ENCODE assay signal across 10 cellular contexts in the genomic region with DNA sequence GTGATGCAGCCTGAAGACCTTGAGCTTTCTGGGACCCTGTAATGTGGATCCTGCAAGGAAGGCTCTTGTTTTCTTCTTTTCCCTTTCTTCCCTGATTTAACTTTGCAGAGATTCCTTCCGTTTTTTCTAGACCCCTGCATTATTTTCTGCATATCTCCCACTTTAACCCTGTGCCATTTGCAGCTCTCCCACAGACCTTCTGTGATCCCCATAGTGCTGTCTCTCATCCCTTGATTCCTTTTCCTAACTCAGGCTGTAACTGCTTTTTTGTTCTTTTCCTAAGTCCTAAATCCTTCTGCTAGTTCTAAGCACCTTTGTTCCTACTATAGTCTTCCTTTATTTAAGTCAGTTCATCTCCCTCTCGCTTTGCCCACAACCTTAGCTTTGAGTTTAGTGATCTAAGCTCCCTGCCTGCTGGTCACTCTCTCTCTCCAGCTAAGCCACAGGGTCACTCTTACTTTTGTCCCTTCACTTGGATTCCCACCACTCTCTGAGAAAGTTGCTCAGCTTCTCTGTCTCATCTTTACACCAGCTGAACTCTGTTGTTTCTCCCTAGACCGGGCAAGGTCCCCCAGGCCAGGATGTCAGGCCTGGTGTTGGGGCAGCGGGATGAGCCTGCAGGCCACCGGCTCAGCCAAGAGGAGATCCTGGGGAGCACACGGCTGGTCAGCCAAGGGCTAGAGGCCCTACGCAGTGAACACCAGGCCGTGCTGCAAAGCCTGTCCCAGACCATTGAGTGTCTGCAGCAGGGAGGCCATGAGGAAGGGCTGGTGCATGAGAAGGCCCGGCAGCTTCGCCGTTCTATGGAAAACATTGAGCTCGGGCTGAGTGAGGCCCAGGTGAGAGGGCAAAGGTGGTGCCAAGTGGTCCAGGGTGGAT. TPM values are rescaled to one million over a fixed set of nuclear protein-coding genes. Genes with fewer than 3 reads are reported as not detected.
DNase-seq lines count a peak whose midpoint lies in the region; ATAC-seq and TF ChIP-seq lines count a peak whose summit lies in the region.
"Had no signal": no experiment of that assay in that cellular context is flagged by ENCODE, and none has a peak within 500 bp of the region (broad histone marks: within the 10 kb centered on the region; RNA-seq: fewer than 3 reads in every experiment).

No MANE protein-coding gene starts in this region.

- no peak overlapping the region for H2AFZ ChIP-seq in ACC112 (ENCODE audit: low read length, unreplicated experiment)
- no peak overlapping the region for H2AFZ ChIP-seq in IMR-90 (replicated peaks; ENCODE audit: low read length, poor library complexity)

- no peak for TF ChIP-seq POLR2A in IMR-90 (IDR thresholded peaks at IDR 0.05; ENCODE audit: low read depth, low read length)

- peaks cover 15% of the 10 kb centered on the region for H3K79me2 ChIP-seq in ACC112 (ENCODE audit: control insufficient read depth, insufficient read depth, low read length, unreplicated experiment)

- peaks cover 40% of the 10 kb centered on the region for H3K4me1 Mint-ChIP-seq in chondrocyte (ENCODE audit: low read depth)
- peaks cover 25 to 28% of the 10 kb centered on the region in 2 donors for H3K4me1 Mint-ChIP-seq in natural killer cell treated with Interleukin-12 subunit alpha and Interleukin-12 subunit beta and Interleukin-15 and Interleukin-18, amount 100 ng/mL, for 72 hours (ENCODE audit: low read depth in 2 of 2)

- peak overlapping the region; percentile 94 for H2AK9ac ChIP-seq in IMR-90 (replicated peaks; ENCODE audit: low read depth, low read length, poor library complexity)

- H3K14ac ChIP-seq in IMR-90 (replicated peaks; ENCODE audit: low read depth, low read length) = no peak overlapping the region

- H3K4ac ChIP-seq in IMR-90 (ENCODE audit: low read depth, low read length) = peak overlapping the region; percentile 96; the same call in 1 of the 2 replicates

- CTCF ChIA-PET in IMR-90 (lab: Yijun Ruan, JAX) = no interaction called here

- H4K8ac ChIP-seq in IMR-90 (ENCODE audit: low read depth in 2 of 2, low read length in 2 of 2) = no peak overlapping the region; a peak in 2 of 4 replicates

- no peak overlapping the region for H3K56ac ChIP-seq in IMR-90 (ENCODE audit: extremely low read depth, insufficient read depth, low read length)

- dilution Hi-C loops in IMR-90 (cut with HindIII; ENCODE audit: low sequenced_read_pairs, unreplicated experiment) = no loop called here

- POLR2A ChIA-PET in IMR-90 (lab: Charles Lee; ENCODE audit: unreplicated experiment) = no interaction called here

- no peak overlapping the region for H3K23ac ChIP-seq in IMR-90 (ENCODE audit: low read depth, low read length)

- H3K79me1 ChIP-seq in IMR-90 (ENCODE audit: low read depth in 1 of 2, low read length in 2 of 2) = peaks cover 17 to 35% of the 10 kb centered on the region in 2 experiments

- no peak overlapping the region for H3K18ac ChIP-seq in IMR-90 (ENCODE audit: low read depth, low read length)

- H4K5ac ChIP-seq in IMR-90 (ENCODE audit: low read depth, low read length) = no peak overlapping the region

- H3K36me3 ChIP-seq in ACC112 (ENCODE audit: insufficient read depth, low read length) (0 out of 2 replicates have a peak, but pooled peaks cover 4% of the 10 kb centered on the region), IMR-90 (ENCODE audit: control insufficient read depth, insufficient read depth, low read length) (peaks cover 18% of the 10 kb centered on the region)

- TF ChIP-seq RAD21 in IMR-90 (IDR thresholded peaks at IDR 0.05; ENCODE audit: low read length) = no peak

- DNase-seq in IMR-90 = no peak
- no peak for DNase-seq in chondrocyte (ENCODE audit: low spot score)
- DNase-seq in natural killer cell treated with Interleukin-12 subunit alpha and Interleukin-12 subunit beta and Interleukin-15 and Interleukin-18, amount 100 ng/mL, for 72 hours (ENCODE audit: low spot score) = no peak
- no peak for DNase-seq in NCI-H146 (lab: John Stamatoyannopoulos, UW)
- no peak for DNase-seq in germinal center (ENCODE audit: low spot score)
- DNase-seq in activated gamma-delta T cell (lab: John Stamatoyannopoulos, UW) = no peak
- DNase-seq: activated CD4-positive, alpha-beta T cell treated with anti-CD3 and anti-CD28 coated beads, Interleukin-2, amount 50 U/mL, for 1 hour; NCI-H446 treated with DMSO at 0.1 percent for 48 hours had no signal

- H3K4me2 ChIP-seq in IMR-90 (ENCODE audit: low read depth, low read length) = peak overlapping the region; percentile 93; the same call in 1 of the 2 replicates

- no TSS peak for BruUV-seq in IMR-90 (replicated peaks; lab: Mats Ljungman, UMichigan)

- H2BK20ac ChIP-seq in IMR-90 (ENCODE audit: low read depth, low read length) = no peak overlapping the region

- peaks cover 15% of the 10 kb centered on the region for H3K36me3 Mint-ChIP-seq in chondrocyte (ENCODE audit: low read depth)
- H3K36me3 Mint-ChIP-seq in natural killer cell treated with Interleukin-12 subunit alpha and Interleukin-12 subunit beta and Interleukin-15 and Interleukin-18, amount 100 ng/mL, for 72 hours = no peaks in the 10 kb centered on the region

- H3K4me3 Mint-ChIP-seq in chondrocyte (ENCODE audit: unreplicated experiment) = peak overlapping the region; percentile 87
- peak overlapping the region; percentile 86 for H3K4me3 Mint-ChIP-seq in natural killer cell treated with Interleukin-12 subunit alpha and Interleukin-12 subunit beta and Interleukin-15 and Interleukin-18, amount 100 ng/mL, for 72 hours

- H3K4me1 ChIP-seq in ACC112 (ENCODE audit: control insufficient read depth, insufficient read depth, low read length, unreplicated experiment) (peaks cover 11% of the 10 kb centered on the region), IMR-90 (ENCODE audit: control insufficient read depth, insufficient read depth, low read length) (peaks cover 9% of the 10 kb centered on the region; the same call in 1 of the 2 replicates)

- no peak overlapping the region; the same call in 1 of the 2 replicates for H4K91ac ChIP-seq in IMR-90 (ENCODE audit: insufficient read depth, low read depth, low read length)

- H3K27ac ChIP-seq in ACC112 (ENCODE audit: low read depth, low read length) (no peak overlapping the region), IMR-90 (ENCODE audit: insufficient read depth, low read length) (no peak overlapping the region)

- in situ Hi-C loops in IMR-90 (cut with MboI; ENCODE audit: low sequenced_read_pairs) = no loop called here

- WGBS in IMR-90 (ENCODE audit: extremely low coverage in 2 of 2, insufficient read length in 1 of 2), 2 experiments = 87% methylated on average over 7 of the region's 12 CpGs; no CpG with 5 or more reads in 1 of the 2 experiments

- H3K9ac ChIP-seq in IMR-90 (ENCODE audit: low read depth, low read length) = peak overlapping the region; percentile 91; the same call in 1 of the 2 replicates

- no peak for ATAC-seq in IMR-90 (ENCODE audit: low read depth)
- no peak for ATAC-seq in natural killer cell treated with Interleukin-12 subunit alpha and Interleukin-12 subunit beta and Interleukin-15 and Interleukin-18, amount 100 ng/mL, for 72 hours
- no peak for ATAC-seq in GM19455 (IDR thresholded peaks at IDR 0.05; ENCODE audit: unreplicated experiment)

- H3K27me3 ChIP-seq in ACC112 (ENCODE audit: insufficient read depth, low read length) (no peaks in the 10 kb centered on the region), IMR-90 (ENCODE audit: control insufficient read depth, insufficient read depth, low read length) (no peaks in the 10 kb centered on the region)

- H3K9me3 Mint-ChIP-seq in chondrocyte (ENCODE audit: low read depth) = no peaks in the 10 kb centered on the region
- no peaks in the 10 kb centered on the region for H3K9me3 Mint-ChIP-seq in natural killer cell treated with Interleukin-12 subunit alpha and Interleukin-12 subunit beta and Interleukin-15 and Interleukin-18, amount 100 ng/mL, for 72 hours

- peak overlapping the region; percentile 92 for H2AK5ac ChIP-seq in IMR-90 (ENCODE audit: low read depth, low read length)

- no peak for TF ChIP-seq CTCF in IMR-90 (conservative IDR thresholded peaks at IDR 0.05; ENCODE audit: low read depth, low read length)
- TF ChIP-seq CTCF in chondrocyte (IDR thresholded peaks at IDR 0.05) = no peak

- H3K27me3 Mint-ChIP-seq in chondrocyte (ENCODE audit: low read depth) = no peaks in the 10 kb centered on the region
- no peaks in the 10 kb centered on the region for H3K27me3 Mint-ChIP-seq in natural killer cell treated with Interleukin-12 subunit alpha and Interleukin-12 subunit beta and Interleukin-15 and Interleukin-18, amount 100 ng/mL, for 72 hours

- intact Hi-C loops in IMR-90 (cut with micrococcal nuclease) = no loop called here

- H3K4me3 ChIP-seq in ACC112 (ENCODE audit: low read depth, low read length) (peak overlapping the region; percentile 92), IMR-90 (ENCODE audit: insufficient read depth, low read depth, low read length) (no peak overlapping the region)

- H3K9me1 ChIP-seq in IMR-90 (ENCODE audit: insufficient read depth, low read length) = peaks cover 4% of the 10 kb centered on the region; the same call in 1 of the 2 replicates

- no peaks in the 10 kb centered on the region for H3K9me3 ChIP-seq in IMR-90 (ENCODE audit: control insufficient read depth, insufficient read depth, low read length)

- H3K27ac Mint-ChIP-seq in chondrocyte (ENCODE audit: unreplicated experiment) = no peak overlapping the region
- H3K27ac Mint-ChIP-seq in natural killer cell treated with Interleukin-12 subunit alpha and Interleukin-12 subunit beta and Interleukin-15 and Interleukin-18, amount 100 ng/mL, for 72 hours = peak overlapping the region; percentile 32 to 92

- H4K20me1 ChIP-seq in IMR-90 (ENCODE audit: insufficient read depth, low read length) = no peaks in the 10 kb centered on the region

- no peak overlapping the region for H2BK5ac ChIP-seq in IMR-90 (ENCODE audit: low read depth, low read length, poor library complexity, severe bottlenecking)

- no peak overlapping the region for H2BK120ac ChIP-seq in IMR-90 (ENCODE audit: low read depth, low read length)

- H2BK15ac ChIP-seq in IMR-90 (ENCODE audit: low read depth, low read length) = no peak overlapping the region

RNA-seq across cellular contexts. Expression of a gene that starts 1.6 kb away (rescaled TPM):
- 9.7 and 10.9 TPM in 2 replicates for total RNA-seq in IMR-90 (2012; rRNA removed)
- 12.4 and 13.0 TPM in 2 replicates for polyA plus RNA-seq in IMR-90 (2012; rRNA removed)
- polyA plus RNA-seq in IMR-90 (2012; cell fraction: cytosol; rRNA removed) = 7.7 and 11.3 TPM in 2 replicates
- 63.8 and 69.4 TPM in 2 replicates for polyA plus RNA-seq in IMR-90 (2012; cell fraction: nucleus; rRNA removed; ENCODE audit: low replicate concordance)
- 30.0 to 37.0 TPM (median 32.3 TPM) in 3 replicates for total RNA-seq in chondrocyte
- total RNA-seq in natural killer cell treated with Interleukin-12 subunit alpha and Interleukin-12 subunit beta and Interleukin-15 and Interleukin-18, amount 100 ng/mL, for 72 hours = 10 to 100 TPM; 12.3 to 13.0 TPM

RNA-seq across cellular contexts. Expression of a gene that starts 1.8 kb away (rescaled TPM):
- total RNA-seq in IMR-90 (2012; rRNA removed) (15.8 and 18.1 TPM in 2 replicates), chondrocyte (42.6 to 46.6 TPM (median 42.9 TPM) in 3 replicates)
- polyA plus RNA-seq in IMR-90 (2012; rRNA removed) = 45.9 and 46.8 TPM in 2 replicates
- polyA plus RNA-seq in IMR-90 (2012; cell fraction: cytosol; rRNA removed) = 23.2 and 43.0 TPM in 2 replicates
- 38.5 and 46.5 TPM in 2 replicates for polyA plus RNA-seq in IMR-90 (2012; cell fraction: nucleus; rRNA removed; ENCODE audit: low replicate concordance)
- 10 to 100 TPM; 41.7 to 59.6 TPM for total RNA-seq in natural killer cell treated with Interleukin-12 subunit alpha and Interleukin-12 subunit beta and Interleukin-15 and Interleukin-18, amount 100 ng/mL, for 72 hours

RNA-seq across cellular contexts. Expression of a gene that starts 7.3 kb away (rescaled TPM):
- total RNA-seq in IMR-90 (2012; rRNA removed) = 33.3 and 39.3 TPM in 2 replicates
- polyA plus RNA-seq in IMR-90 (2012; rRNA removed) = 38.0 and 39.9 TPM in 2 replicates
- polyA plus RNA-seq in IMR-90 (2012; cell fraction: cytosol; rRNA removed) = 21.6 and 30.2 TPM in 2 replicates
- polyA plus RNA-seq in IMR-90 (2012; cell fraction: nucleus; rRNA removed; ENCODE audit: low replicate concordance) = 102 and 140 TPM in 2 replicates
- total RNA-seq in chondrocyte = 53.6 to 64.8 TPM (median 54.3 TPM) in 3 replicates
- total RNA-seq in natural killer cell treated with Interleukin-12 subunit alpha and Interleukin-12 subunit beta and Interleukin-15 and Interleukin-18, amount 100 ng/mL, for 72 hours = 1 to 10 TPM; 8.3 to 9.8 TPM

RNA-seq across cellular contexts. Expression of a gene that starts 15.1 kb away (rescaled TPM):
- 44.4 and 47.1 TPM in 2 replicates for total RNA-seq in IMR-90 (2012; rRNA removed)
- 122 and 142 TPM in 2 replicates for polyA plus RNA-seq in IMR-90 (2012; rRNA removed)
- 77.1 and 216 TPM in 2 replicates for polyA plus RNA-seq in IMR-90 (2012; cell fraction: cytosol; rRNA removed)
- 374 and 547 TPM in 2 replicates for polyA plus RNA-seq in IMR-90 (2012; cell fraction: nucleus; rRNA removed; ENCODE audit: low replicate concordance)
- 282 to 293 TPM (median 288 TPM) in 3 replicates for total RNA-seq in chondrocyte
- 1 to 10 TPM; 1.2 to 4.1 TPM for total RNA-seq in natural killer cell treated with Interleukin-12 subunit alpha and Interleukin-12 subunit beta and Interleukin-15 and Interleukin-18, amount 100 ng/mL, for 72 hours

RNA-seq across cellular contexts. Expression of a gene that starts 39.6 kb away (rescaled TPM):
- total RNA-seq in IMR-90 (2012; rRNA removed) (106 and 114 TPM in 2 replicates), chondrocyte (58.6 to 75.2 TPM (median 63.2 TPM) in 3 replicates)
- 54.3 and 55.1 TPM in 2 replicates for polyA plus RNA-seq in IMR-90 (2012; rRNA removed)
- polyA plus RNA-seq in IMR-90 (2012; cell fraction: cytosol; rRNA removed) = 19.9 and 32.2 TPM in 2 replicates
- 8.8 and 25.5 TPM in 2 replicates for polyA plus RNA-seq in IMR-90 (2012; cell fraction: nucleus; rRNA removed; ENCODE audit: low replicate concordance)
- 10 to 100 TPM; 86.9 to 96.5 TPM for total RNA-seq in natural killer cell treated with Interleukin-12 subunit alpha and Interleukin-12 subunit beta and Interleukin-15 and Interleukin-18, amount 100 ng/mL, for 72 hours
